ENCODE assay signal across 1 cellular context in the genomic region with DNA sequence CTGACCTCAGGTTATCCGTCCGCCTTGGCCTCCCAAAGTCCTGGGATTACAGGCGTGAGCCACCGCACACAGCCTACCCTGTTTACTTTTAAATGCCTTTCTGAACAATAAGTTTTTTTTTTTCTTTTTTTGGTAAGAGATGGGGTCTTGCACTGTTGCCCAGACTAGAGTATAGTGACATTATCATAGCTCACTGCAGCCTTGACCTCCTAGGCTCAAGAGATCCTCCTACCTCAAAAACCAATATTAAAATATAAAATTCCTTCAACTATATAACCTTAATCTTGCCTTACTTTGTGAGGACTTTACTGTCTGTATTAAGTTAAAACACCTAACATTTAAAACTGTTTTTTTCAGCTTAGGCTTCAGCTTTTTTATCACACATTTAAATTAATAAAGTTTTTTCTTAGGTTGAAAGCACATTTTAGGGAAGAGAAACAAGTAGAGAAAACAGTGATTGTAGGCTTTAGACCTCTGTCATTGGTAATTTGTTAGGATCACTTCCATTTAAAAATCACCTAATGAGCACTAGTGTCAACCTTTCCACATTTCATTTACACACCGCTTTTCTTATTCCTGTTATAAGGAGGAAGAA.
TF ChIP-seq lines count a peak whose summit lies in the region.

No MANE protein-coding gene starts in this region.

TF ChIP-seq in liver, 16 proteins besides CTCF, POLR2A, EP300 and RAD21 (continued from another document):
- TF ChIP-seq NR2F2 (IDR thresholded peaks at IDR 0.05), result no peak
- TF ChIP-seq HNF4G (IDR thresholded peaks at IDR 0.05), result no peak
- no peak for TF ChIP-seq EGR1 (IDR thresholded peaks at IDR 0.05; ENCODE audit: low read depth in 2 of 2)
- TF ChIP-seq HNF4A (conservative IDR thresholded peaks at IDR 0.05), result no peak
- no peak for TF ChIP-seq MAX (IDR thresholded peaks at IDR 0.05)
- no peak for TF ChIP-seq YY1 (IDR thresholded peaks at IDR 0.05)
- no peak for TF ChIP-seq GABPA (IDR thresholded peaks at IDR 0.05 in 1 of 2, conservative IDR thresholded peaks at IDR 0.05 in 1 of 2)
- TF ChIP-seq FOXA2 (IDR thresholded peaks at IDR 0.05), result no peak
- TF ChIP-seq FOXA1 (IDR thresholded peaks at IDR 0.05), result no peak
- no peak for TF ChIP-seq JUND (IDR thresholded peaks at IDR 0.05)
- no peak for TF ChIP-seq REST (IDR thresholded peaks at IDR 0.05)
